ENCODE assay signal across 15 cellular contexts in the genomic region with DNA sequence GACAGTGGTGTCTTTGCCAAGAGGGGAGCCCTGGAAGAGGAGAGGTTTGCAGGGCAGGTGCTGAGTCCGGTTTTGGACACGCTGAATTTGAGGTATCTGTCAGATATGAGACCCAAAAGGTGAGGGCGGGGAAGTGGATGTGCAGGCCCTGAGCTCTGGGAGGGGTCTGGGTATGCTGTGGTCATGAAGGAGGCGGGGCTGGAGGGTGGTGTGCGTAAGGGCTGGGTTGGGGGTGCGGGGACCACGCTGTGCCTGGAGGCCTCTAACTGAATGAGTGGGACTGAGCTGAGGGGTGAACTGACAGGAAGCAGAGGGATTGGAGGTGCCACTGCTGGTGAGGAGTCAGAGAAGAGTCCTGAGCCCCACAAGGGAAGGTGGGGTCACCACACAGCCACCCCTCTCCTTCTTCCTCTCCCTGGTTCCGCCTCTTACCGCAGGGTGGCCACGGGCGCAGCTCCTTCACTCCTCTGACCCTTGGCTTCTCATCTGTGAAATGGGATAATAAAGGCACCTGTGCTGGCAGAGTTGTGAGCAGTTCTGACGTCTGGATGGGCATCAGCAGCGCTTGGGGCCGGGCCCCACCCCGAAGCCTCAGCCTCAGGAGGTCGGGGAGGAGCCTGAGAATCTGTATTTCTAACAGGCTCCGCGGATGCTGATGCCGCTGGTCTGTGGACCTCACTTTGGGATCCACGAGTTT. TPM values are rescaled to one million over a fixed set of nuclear protein-coding genes. Genes with fewer than 3 reads are reported as not detected.
DNase-seq lines count a peak whose midpoint lies in the region; ATAC-seq and TF ChIP-seq lines count a peak whose summit lies in the region.
"Had no signal": no experiment of that assay in that cellular context is flagged by ENCODE, and none has a peak within 500 bp of the region (broad histone marks: within the 10 kb centered on the region; RNA-seq: fewer than 3 reads in every experiment).

No MANE protein-coding gene starts in this region.

- ATAC-seq in heart left ventricle: no peak
- peak; percentile 15 for ATAC-seq in memory B cell (ENCODE audit: low read depth)
- ATAC-seq in GM21529 (IDR thresholded peaks at IDR 0.05; ENCODE audit: unreplicated experiment): no peak

- intact Hi-C loops in heart left ventricle (cut with DNase I): loop anchor here (2.0 to 10.0 kb wide), 6 partner anchors 51 to 524 kb away; no protein-coding TSS in a partner anchor
- intact Hi-C loops in activated T-helper 2 cell treated with anti-CD3 and anti-CD28 coated beads, Interferon-gamma antibody, Interleukin-2, Interleukin-4, amounts not matched to agents 10 μg/mL and 5 μg/mL and 100 μg/mL, durations not matched to agents 14 hours and 24 hours and 36 hours (cut with micrococcal nuclease): loop anchor here (10.0 kb wide), 1 partner anchor 119 kb away; the partner anchor contains the start of gene SCAPER

- WGBS in heart left ventricle, 4 donors: 59 to 70% (median 67%) methylated on average over 18 to 20 of the region's 20 CpGs

- H3K9me3 ChIP-seq in heart left ventricle (no peaks in the 10 kb centered on the region), right atrium auricular region (no peaks in the 10 kb centered on the region)
- H3K9me3 ChIP-seq: psoas muscle, stomach had no signal

- H3K36me3 Mint-ChIP-seq in activated T-helper 2 cell treated with anti-CD3 and anti-CD28 coated beads, Interferon-gamma antibody, Interleukin-2, Interleukin-4, amounts not matched to agents 10 μg/mL and 5 μg/mL and 100 μg/mL, durations not matched to agents 14 hours and 24 hours and 36 hours (ENCODE audit: low read depth): peaks cover 80% of the 10 kb centered on the region
- H3K36me3 Mint-ChIP-seq in memory B cell (peaks cover 14% of the 10 kb centered on the region), endothelial cell (ENCODE audit: low read depth, unreplicated experiment) (no peaks in the 10 kb centered on the region)
- H3K36me3 Mint-ChIP-seq: mesothelial cell of epicardium had no signal

- no peak for TF ChIP-seq POLR2A in heart left ventricle (IDR thresholded peaks at IDR 0.05)

- H3K27ac Mint-ChIP-seq in activated T-helper 2 cell treated with anti-CD3 and anti-CD28 coated beads, Interferon-gamma antibody, Interleukin-2, Interleukin-4, amounts not matched to agents 10 μg/mL and 5 μg/mL and 100 μg/mL, durations not matched to agents 14 hours and 24 hours and 36 hours: peak overlapping the region; percentile 100
- H3K27ac Mint-ChIP-seq in memory B cell (peak overlapping the region; percentile 36), endothelial cell (ENCODE audit: unreplicated experiment) (no peak overlapping the region)
- H3K27ac Mint-ChIP-seq: mesothelial cell of epicardium had no signal

- H3K27me3 ChIP-seq in heart left ventricle (no peaks in the 10 kb centered on the region), right atrium auricular region (no peaks in the 10 kb centered on the region)

- H3K4me3 ChIP-seq in heart left ventricle (no peak overlapping the region), right atrium auricular region (no peak overlapping the region)
- H3K4me3 ChIP-seq: psoas muscle, stomach had no signal

- peaks cover 0 to 21% (median 0%) of the 10 kb centered on the region in 9 donors for H3K36me3 ChIP-seq in heart left ventricle
- no peaks in the 10 kb centered on the region for H3K36me3 ChIP-seq in right atrium auricular region

- no peaks in the 10 kb centered on the region for H3K9me3 Mint-ChIP-seq in activated T-helper 2 cell treated with anti-CD3 and anti-CD28 coated beads, Interferon-gamma antibody, Interleukin-2, Interleukin-4, amounts not matched to agents 10 μg/mL and 5 μg/mL and 100 μg/mL, durations not matched to agents 14 hours and 24 hours and 36 hours
- no peaks in the 10 kb centered on the region for H3K9me3 Mint-ChIP-seq in memory B cell
- no peaks in the 10 kb centered on the region for H3K9me3 Mint-ChIP-seq in endothelial cell (ENCODE audit: unreplicated experiment)
- H3K9me3 Mint-ChIP-seq: activated naive CD4-positive, alpha-beta T cell treated with anti-CD3 and anti-CD28 coated beads, Interleukin-2, amount 50 U/mL, for 24 hours; mesothelial cell of epicardium had no signal

- H3K27ac ChIP-seq in heart left ventricle (peak overlapping the region in 1 of 12 donors; percentile 42), right atrium auricular region (no peak overlapping the region)
- H3K27ac ChIP-seq: C4-2B, psoas muscle, stomach had no signal

- H3K4me1 ChIP-seq in heart left ventricle (peaks cover 0 to 46% (median 19%) of the 10 kb centered on the region in 12 donors), right atrium auricular region (peaks cover 0 to 21% of the 10 kb centered on the region in 2 donors)
- H3K4me1 ChIP-seq: psoas muscle had no signal

- DNase-seq in heart left ventricle (peak in 3 of 5 donors; percentile 21 to 40 (median 23)), right atrium auricular region (ENCODE audit: low spot score) (no peak), memory B cell (ENCODE audit: low spot score in 2 of 2) (no peak), endothelial cell (ENCODE audit: low spot score) (no peak), dermis blood vessel endothelial cell (no peak), NK-92 (lab: John Stamatoyannopoulos, UW; ENCODE audit: unreplicated experiment) (no peak)
- DNase-seq in activated T-helper 2 cell treated with anti-CD3 and anti-CD28 coated beads, Interferon-gamma antibody, Interleukin-2, Interleukin-4, amounts not matched to agents 10 μg/mL and 5 μg/mL and 100 μg/mL, durations not matched to agents 14 hours and 24 hours and 36 hours (ENCODE audit: low spot score): no peak
- DNase-seq: NCI-H1436 treated with DMSO at 0.1 percent for 48 hours had no signal

- TF ChIP-seq CTCF in heart left ventricle (IDR thresholded peaks at IDR 0.05): no peak
- no peak for TF ChIP-seq CTCF in right atrium auricular region (IDR thresholded peaks at IDR 0.05)
- TF ChIP-seq CTCF in endothelial cell (IDR thresholded peaks at IDR 0.05; ENCODE audit: unreplicated experiment): no peak

- no peak overlapping the region for H3K4me3 Mint-ChIP-seq in activated T-helper 2 cell treated with anti-CD3 and anti-CD28 coated beads, Interferon-gamma antibody, Interleukin-2, Interleukin-4, amounts not matched to agents 10 μg/mL and 5 μg/mL and 100 μg/mL, durations not matched to agents 14 hours and 24 hours and 36 hours (ENCODE audit: low read depth)
- no peak overlapping the region for H3K4me3 Mint-ChIP-seq in memory B cell
- no peak overlapping the region for H3K4me3 Mint-ChIP-seq in endothelial cell (ENCODE audit: unreplicated experiment)
- H3K4me3 Mint-ChIP-seq: activated naive CD4-positive, alpha-beta T cell treated with anti-CD3 and anti-CD28 coated beads, Interleukin-2, amount 50 U/mL, for 24 hours; mesothelial cell of epicardium had no signal

- no peaks in the 10 kb centered on the region for H3K27me3 Mint-ChIP-seq in activated T-helper 2 cell treated with anti-CD3 and anti-CD28 coated beads, Interferon-gamma antibody, Interleukin-2, Interleukin-4, amounts not matched to agents 10 μg/mL and 5 μg/mL and 100 μg/mL, durations not matched to agents 14 hours and 24 hours and 36 hours (ENCODE audit: low read depth)
- H3K27me3 Mint-ChIP-seq in memory B cell: no peaks in the 10 kb centered on the region
- peaks cover 17% of the 10 kb centered on the region for H3K27me3 Mint-ChIP-seq in endothelial cell (ENCODE audit: unreplicated experiment)
- H3K27me3 Mint-ChIP-seq: activated naive CD4-positive, alpha-beta T cell treated with anti-CD3 and anti-CD28 coated beads, Interleukin-2, amount 50 U/mL, for 24 hours had no signal

- peaks cover 54% of the 10 kb centered on the region for H3K4me1 Mint-ChIP-seq in activated T-helper 2 cell treated with anti-CD3 and anti-CD28 coated beads, Interferon-gamma antibody, Interleukin-2, Interleukin-4, amounts not matched to agents 10 μg/mL and 5 μg/mL and 100 μg/mL, durations not matched to agents 14 hours and 24 hours and 36 hours (ENCODE audit: low read depth)
- H3K4me1 Mint-ChIP-seq in memory B cell (peaks cover 17% of the 10 kb centered on the region), endothelial cell (ENCODE audit: unreplicated experiment) (peaks cover 8% of the 10 kb centered on the region)

RNA-seq across cellular contexts. Expression of gene PSTPIP1, which starts 28.8 kb away (rescaled TPM):
- 10 to 100 TPM in 2 of 9 donors, 1 to 10 TPM in 7; 1.3 to 17.2 (median 2.9) TPM for total RNA-seq in heart left ventricle
- 1 to 10 TPM; 2.9 to 3.2 TPM for polyA plus RNA-seq in heart left ventricle
- total RNA-seq in right atrium auricular region: 1 to 10 TPM; 1.9 to 2.3 TPM
- 167 and 169 TPM in 2 replicates for total RNA-seq in activated T-helper 2 cell treated with anti-CD3 and anti-CD28 coated beads, Interferon-gamma antibody, Interleukin-2, Interleukin-4, amounts not matched to agents 10 μg/mL and 5 μg/mL and 100 μg/mL, durations not matched to agents 14 hours and 24 hours and 36 hours
- not detected for total RNA-seq in endothelial cell (ENCODE audit: unreplicated experiment)
- total RNA-seq in dermis blood vessel endothelial cell: 0.23 and 0.51 TPM in 2 replicates
- total RNA-seq: G401, mesothelial cell of epicardium had no signal

RNA-seq across cellular contexts. Expression of gene TSPAN3, which starts 47.2 kb away (rescaled TPM):
- total RNA-seq in heart left ventricle: 100 to 1,000 TPM in 8 of 9 donors, 10 to 100 TPM in 1; 90.4 to 218 (median 133) TPM
- polyA plus RNA-seq in heart left ventricle: 100 to 1,000 TPM in 1 of 2 donors, 10 to 100 TPM in 1; 58.1 to 247 TPM
- total RNA-seq in right atrium auricular region: 100 to 1,000 TPM; 191 to 361 TPM
- total RNA-seq in activated T-helper 2 cell treated with anti-CD3 and anti-CD28 coated beads, Interferon-gamma antibody, Interleukin-2, Interleukin-4, amounts not matched to agents 10 μg/mL and 5 μg/mL and 100 μg/mL, durations not matched to agents 14 hours and 24 hours and 36 hours: 37.8 and 40.1 TPM in 2 replicates
- total RNA-seq in endothelial cell (ENCODE audit: unreplicated experiment): 140 TPM
- total RNA-seq in dermis blood vessel endothelial cell: 242 and 265 TPM in 2 replicates

Comparison
In these comparisons a context has a peak if more than half of its experiments do, and no peak if none do; other contexts are left out.
1. DNase-seq: peak in heart left ventricle (3 of 5); none in right atrium auricular region (single experiment), activated T-helper 2 cell treated with anti-CD3 and anti-CD28 coated beads, Interferon-gamma antibody, Interleukin-2, Interleukin-4, amounts not matched to agents 10 μg/mL and 5 μg/mL and 100 μg/mL, durations not matched to agents 14 hours and 24 hours and 36 hours (single experiment), memory B cell (0 of 2), endothelial cell (single experiment), dermis blood vessel endothelial cell (single experiment) and NK-92 (single experiment).